Comparison of ENCODE assay signal across 9 cellular contexts in the genomic region with DNA sequence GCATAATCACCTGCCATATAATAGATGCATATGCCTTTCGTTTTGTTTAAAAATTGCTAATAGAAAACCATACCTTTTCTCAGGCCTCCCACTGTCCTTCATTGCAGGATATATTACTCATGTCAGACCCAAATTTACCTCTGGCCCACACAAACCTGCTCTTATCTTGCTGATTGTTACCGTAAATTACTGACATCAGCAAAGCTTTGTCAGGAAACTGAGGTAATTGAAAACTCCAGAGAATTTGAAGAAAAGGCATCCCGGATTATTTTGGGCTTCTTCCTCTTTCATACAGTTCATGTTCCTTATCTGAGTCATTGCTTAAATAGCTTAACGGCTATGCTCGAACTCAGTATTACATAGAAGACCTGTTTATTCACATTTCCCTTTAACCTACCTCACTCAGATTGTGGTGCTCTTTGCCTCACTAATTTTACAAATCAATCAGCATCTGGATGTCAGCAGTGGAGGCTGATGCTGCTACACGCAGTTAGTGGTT.
A peak's percentile ranks its signal among the peaks of the same experiment; 100 is the strongest.
DNase-seq lines count a peak whose midpoint lies in the region; ATAC-seq and TF ChIP-seq lines count a peak whose summit lies in the region.
"Had no signal": no experiment of that assay in that cellular context is flagged by ENCODE, and none has a peak within 500 bp of the region (broad histone marks: within the 10 kb centered on the region; RNA-seq: fewer than 3 reads in every experiment).

No MANE protein-coding gene starts in this region.

- ATAC-seq in activated CD4-positive, alpha-beta T cell treated with anti-CD3 and anti-CD28 coated beads for 36 hours = peak; percentile 74
- ATAC-seq in HG02938 (IDR thresholded peaks at IDR 0.05; ENCODE audit: unreplicated experiment) = peak; percentile 72

- no peak overlapping the region for H3K4me3 ChIP-seq in PC-9

- H3K9me3 Mint-ChIP-seq in activated CD4-positive, alpha-beta T cell treated with anti-CD3 and anti-CD28 coated beads for 36 hours (ENCODE audit: low read depth) = no peaks in the 10 kb centered on the region

- H2AFZ ChIP-seq in PC-9 = peak overlapping the region; percentile 76

- no peaks in the 10 kb centered on the region for H3K79me2 ChIP-seq in PC-9 (ENCODE audit: low read depth)

- H3K4me2 ChIP-seq in PC-9 = peak overlapping the region; percentile 45

- intact Hi-C loops in activated CD4-positive, alpha-beta T cell treated with anti-CD3 and anti-CD28 coated beads for 36 hours (cut with DNase I, micrococcal nuclease) = no loop called here
- intact Hi-C loops in PC-9 (cut with micrococcal nuclease; ENCODE audit: unreplicated experiment) = no loop called here

- TF ChIP-seq CTCF in PC-9 (conservative IDR thresholded peaks at IDR 0.05) = no peak

- H3K9me3 ChIP-seq in PC-9 (ENCODE audit: insufficient read depth, low read depth) = no peaks in the 10 kb centered on the region

- H3K9me2 ChIP-seq in PC-9 (ENCODE audit: insufficient read depth) = no peaks in the 10 kb centered on the region

- POLR2A ChIA-PET in activated CD4-positive, alpha-beta T cell treated with anti-CD3 and anti-CD28 coated beads for 36 hours (lab: Charles Lee) = no interaction called here
- POLR2A ChIA-PET in PC-9 (lab: Charles Lee; ENCODE audit: unreplicated experiment) = no interaction called here

- no peaks in the 10 kb centered on the region for H3K27me3 ChIP-seq in PC-9 (ENCODE audit: insufficient read depth, low read depth)

- peaks cover 10% of the 10 kb centered on the region for H3K27me3 Mint-ChIP-seq in activated CD4-positive, alpha-beta T cell treated with anti-CD3 and anti-CD28 coated beads for 36 hours

- H3K4me1 ChIP-seq in PC-9 (replicated peaks; ENCODE audit: insufficient read depth) = peaks cover 26% of the 10 kb centered on the region

- no peak overlapping the region for H3K4me3 Mint-ChIP-seq in activated CD4-positive, alpha-beta T cell treated with anti-CD3 and anti-CD28 coated beads for 36 hours

- H3K36me3 ChIP-seq in PC-9 (ENCODE audit: low read depth) = no peaks in the 10 kb centered on the region

- no peaks in the 10 kb centered on the region for H3K36me3 Mint-ChIP-seq in activated CD4-positive, alpha-beta T cell treated with anti-CD3 and anti-CD28 coated beads for 36 hours (ENCODE audit: low read depth)

- no peaks in the 10 kb centered on the region for H3F3A ChIP-seq in PC-9 (ENCODE audit: insufficient read depth, low read depth)

- CTCF ChIA-PET in activated CD4-positive, alpha-beta T cell treated with anti-CD3 and anti-CD28 coated beads for 36 hours (lab: Charles Lee) = no interaction called here
- CTCF ChIA-PET in PC-9 (lab: Charles Lee) = no interaction called here

- H3K27ac Mint-ChIP-seq in activated CD4-positive, alpha-beta T cell treated with anti-CD3 and anti-CD28 coated beads for 36 hours = peak overlapping the region; percentile 35

- H3K27ac ChIP-seq in PC-9 = peak overlapping the region; percentile 24; the same call in 1 of the 2 replicates
- H3K27ac ChIP-seq: 22Rv1 had no signal

- BruUV-seq in PC-9 (replicated peaks; lab: Mats Ljungman, UMichigan) = no TSS peak

- DNase-seq in activated CD4-positive, alpha-beta T cell treated with anti-CD3 and anti-CD28 coated beads for 36 hours = no peak
- DNase-seq in activated CD4-positive, alpha-beta T cell treated with anti-CD3 and anti-CD28 coated beads, Interleukin-2, amount 50 U/mL, for 4 hours = no peak
- DNase-seq in PC-9 (peak in 1 of 2 experiments; percentile 66), renal cortical epithelial cell (ENCODE audit: low read depth) (peak; percentile 36), kidney glomerular epithelial cell (lab: John Stamatoyannopoulos, UW) (no peak), ecto neural progenitor cell (ENCODE audit: low spot score) (no peak)
- DNase-seq in activated naive CD4-positive, alpha-beta T cell treated with Interleukin-2 at 50 U/mL for 16 hours = no peak

- peaks cover 34% of the 10 kb centered on the region for H3K4me1 Mint-ChIP-seq in activated CD4-positive, alpha-beta T cell treated with anti-CD3 and anti-CD28 coated beads for 36 hours

- H4K20me1 ChIP-seq in PC-9 (ENCODE audit: insufficient read depth) = no peaks in the 10 kb centered on the region
